ENCODE assay signal across 8 cellular contexts in the genomic region with DNA sequence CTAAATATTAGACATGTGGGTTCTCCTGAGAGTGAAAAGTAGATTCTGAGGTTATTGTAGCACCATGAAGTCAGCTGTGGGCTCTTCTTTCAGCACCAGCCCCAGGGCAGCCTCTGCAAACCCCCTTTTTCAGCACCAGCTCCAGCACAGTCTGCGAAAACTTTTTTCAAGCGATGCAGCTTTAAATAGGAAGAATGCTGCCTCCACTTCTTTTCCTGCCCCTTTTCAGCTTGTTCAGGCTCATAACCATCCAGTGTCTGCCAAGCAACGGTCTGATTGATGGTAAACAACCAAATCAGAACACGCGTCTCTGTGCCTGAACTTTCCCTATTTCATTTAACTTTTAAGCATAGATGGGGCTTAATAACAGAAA. TPM values are rescaled to one million over a fixed set of nuclear protein-coding genes. Genes with fewer than 3 reads are reported as not detected.
DNase-seq lines count a peak whose midpoint lies in the region; ATAC-seq and TF ChIP-seq lines count a peak whose summit lies in the region.

A gene (minus strand): TSS at position 155 of the 373 bp plus-strand sequence. CDS start 157 bp downstream, outside the sequence.

- H3K4me1 ChIP-seq in CD4-positive, alpha-beta memory T cell (ENCODE audit: insufficient read depth, low read length), result no peaks in the 10 kb centered on the region
- no peaks in the 10 kb centered on the region for H3K4me1 ChIP-seq in Karpas-422 (ENCODE audit: low read length)

- H3K27me3 Mint-ChIP-seq in CD4-positive, alpha-beta memory T cell, result peaks cover 9 to 13% of the 10 kb centered on the region in 2 donors
- H3K27me3 Mint-ChIP-seq in nephron progenitor cell (ENCODE audit: low read depth, poor library complexity), result no peaks in the 10 kb centered on the region

- TF ChIP-seq CTCF in fibroblast of pulmonary artery (IDR thresholded peaks at IDR 0.05; ENCODE audit: low read length, missing control alignments) (no peak), nephron progenitor cell (IDR thresholded peaks at IDR 0.05) (no peak)

- no peaks in the 10 kb centered on the region for H3K27me3 ChIP-seq in CD4-positive, alpha-beta memory T cell (ENCODE audit: insufficient read depth, low read length)
- no peaks in the 10 kb centered on the region for H3K27me3 ChIP-seq in Karpas-422 (ENCODE audit: low read length)

- no peaks in the 10 kb centered on the region for H3K9me2 ChIP-seq in Karpas-422 (replicated peaks; ENCODE audit: insufficient read depth, low read length)

- H3K4me3 Mint-ChIP-seq in CD4-positive, alpha-beta memory T cell, result peak within 1 kb of the TSS; percentile 4 to 71 (median 32)
- H3K4me3 Mint-ChIP-seq in nephron progenitor cell, result peak within 1 kb of the TSS; percentile 94

- H3K4me2 ChIP-seq in Karpas-422 (ENCODE audit: low read depth, low read length, poor library complexity, severe bottlenecking), result no peak within 1 kb of the TSS

- in situ Hi-C loops in SK-MEL-5 (cut with HindIII; ENCODE audit: low pct_unique_long_range_greater_than_20kb, low sequenced_read_pairs), result no loop called here

- POLR2A ChIA-PET in CD4-positive, alpha-beta memory T cell (lab: Charles Lee; ENCODE audit: partially characterized antibody), result no interaction called here

- H3K4me1 Mint-ChIP-seq in CD4-positive, alpha-beta memory T cell, result peaks cover 9 to 13% (median 10%) of the 10 kb centered on the region in 4 donors
- H3K4me1 Mint-ChIP-seq in nephron progenitor cell, result peaks cover 69% of the 10 kb centered on the region

- no peak within 1 kb of the TSS for H2AFZ ChIP-seq in Karpas-422 (ENCODE audit: low read length)

- H3K4me3 ChIP-seq in CD4-positive, alpha-beta memory T cell (ENCODE audit: low read length in 2 of 2), result no peak within 1 kb of the TSS
- H3K4me3 ChIP-seq in fibroblast of pulmonary artery (replicated peaks; ENCODE audit: low read depth, low read length) (peak within 1 kb of the TSS; percentile 89), Karpas-422 (ENCODE audit: low read length) (no peak within 1 kb of the TSS)

- H3K79me2 ChIP-seq in Karpas-422 (ENCODE audit: low read length), result no peaks in the 10 kb centered on the region

- peaks cover 0 to 3% (median 0%) of the 10 kb centered on the region in 8 donors for H3K9me3 Mint-ChIP-seq in CD4-positive, alpha-beta memory T cell
- H3K9me3 Mint-ChIP-seq in nephron progenitor cell, result peaks cover 4% of the 10 kb centered on the region

- ATAC-seq in GM18909 (IDR thresholded peaks at IDR 0.05; ENCODE audit: poor library complexity, unreplicated experiment), result no peak

- intact Hi-C loops in CD4-positive, alpha-beta memory T cell (cut with micrococcal nuclease), result no loop called here

- H3K27ac ChIP-seq in CD4-positive, alpha-beta memory T cell (ENCODE audit: low read depth, low read length), result no peak within 1 kb of the TSS
- no peak within 1 kb of the TSS for H3K27ac ChIP-seq in Karpas-422 (ENCODE audit: low read length)

- CTCF ChIA-PET in CD4-positive, alpha-beta memory T cell (lab: Charles Lee; ENCODE audit: partially characterized antibody), result interaction anchor here (1.0 kb wide), 1 partner anchor 39 kb away, joined by 3 read pairs; no protein-coding TSS in a partner anchor

- H3K27ac Mint-ChIP-seq in CD4-positive, alpha-beta memory T cell, result peak within 1 kb of the TSS in 1 of 7 donors; percentile 25
- H3K27ac Mint-ChIP-seq in nephron progenitor cell, result peak within 1 kb of the TSS; percentile 98

- H3K36me3 Mint-ChIP-seq in CD4-positive, alpha-beta memory T cell, result no peaks in the 10 kb centered on the region
- peaks cover 3% of the 10 kb centered on the region for H3K36me3 Mint-ChIP-seq in nephron progenitor cell (ENCODE audit: low read depth)

- DNase-seq in CD4-positive, alpha-beta memory T cell, result no peak
- DNase-seq in SK-MEL-5 (ENCODE audit: low read depth, low spot score), result peak; percentile 17
- DNase-seq in fibroblast of pulmonary artery (ENCODE audit: low read depth), result peak; percentile 96
- peak; percentile 35 for DNase-seq in nephron progenitor cell
- DNase-seq in NCI-H774 (lab: John Stamatoyannopoulos, UW), result no peak
- no peak for DNase-seq in Karpas-422
- DNase-seq in globus pallidus (ENCODE audit: low spot score), result no peak

- H4K20me1 ChIP-seq in Karpas-422 (ENCODE audit: insufficient read depth, low read depth, low read length), result no peaks in the 10 kb centered on the region

- H3K9ac ChIP-seq in Karpas-422 (ENCODE audit: low read length), result no peak within 1 kb of the TSS

- no peaks in the 10 kb centered on the region for H3K36me3 ChIP-seq in CD4-positive, alpha-beta memory T cell (ENCODE audit: insufficient read depth, low read length)
- no peaks in the 10 kb centered on the region for H3K36me3 ChIP-seq in Karpas-422 (ENCODE audit: insufficient read depth, low read length)

- H3K9me3 ChIP-seq in CD4-positive, alpha-beta memory T cell (ENCODE audit: control insufficient read depth in 1 of 2, low read length in 2 of 2), result no peaks in the 10 kb centered on the region
- H3K9me3 ChIP-seq in Karpas-422 (ENCODE audit: low read length), result no peaks in the 10 kb centered on the region

RNA-seq across cellular contexts. Expression of the gene that starts here (rescaled TPM):
- total RNA-seq in CD4-positive, alpha-beta memory T cell, result 1 to 10 TPM; 1.1 to 1.2 TPM
- under 1 TPM in 1 of 2 donors, not detected in 1; 0.05 TPM for polyA plus RNA-seq in CD4-positive, alpha-beta memory T cell
- 5.8 and 6.7 TPM in 2 replicates for total RNA-seq in SK-MEL-5 (2014; rRNA removed; shearing (Covaris generic))
- 7.3 and 9.0 TPM in 2 replicates for polyA plus RNA-seq in SK-MEL-5 (2015; cell fraction: cytosol; rRNA removed)
- polyA plus RNA-seq in SK-MEL-5 (2015; cell fraction: nucleus; rRNA removed), result 5.2 and 8.0 TPM in 2 replicates
- 0.67 and 3.0 TPM in 2 replicates for total RNA-seq in Karpas-422 (2014; rRNA removed; shearing (Covaris generic); ENCODE audit: low replicate concordance)

Comparison
In these comparisons a context has a peak if more than half of its experiments do, and no peak if none do; other contexts are left out.
1. DNase-seq: peak in SK-MEL-5 (single experiment), fibroblast of pulmonary artery (single experiment) and nephron progenitor cell (single experiment); none in CD4-positive, alpha-beta memory T cell (0 of 5), NCI-H774 (single experiment), Karpas-422 (single experiment) and globus pallidus (single experiment).